13 cellular contexts compared by ENCODE assay signal in genomic region chr5:100668511-100668910, GRCh38.
DNase-seq lines count a peak whose midpoint lies in the region; ATAC-seq and TF ChIP-seq lines count a peak whose summit lies in the region.
"Had no signal": no experiment of that assay in that cellular context is flagged by ENCODE, and none has a peak within 500 bp of the region (broad histone marks: within the 10 kb centered on the region; RNA-seq: fewer than 3 reads in every experiment).

No MANE protein-coding gene starts in this region.

- H4K20me1 ChIP-seq in HCT116 (ENCODE audit: insufficient read depth), result no peaks in the 10 kb centered on the region
- no peaks in the 10 kb centered on the region for H4K20me1 ChIP-seq in PC-3 (ENCODE audit: low read length)

- intact Hi-C loops in HCT116 (cut with micrococcal nuclease) (no loop called here), PC-3 (cut with micrococcal nuclease) (loop anchor here (1.0 kb wide), 1 partner anchor 9 kb away; no protein-coding TSS in a partner anchor)

- DNase-seq in HCT116 (ENCODE audit: low read depth, low spot score), result peak; percentile 8
- peak; percentile 62 for DNase-seq in PC-3
- peak; percentile 2 for DNase-seq in dermis blood vessel endothelial cell
- peak; percentile 19 for DNase-seq in pulmonary artery endothelial cell (ENCODE audit: low read depth, low spot score)
- DNase-seq in NCI-H146 treated with DMSO at 0.1 percent for 48 hours (lab: John Stamatoyannopoulos, UW; ENCODE audit: unreplicated experiment), result no peak
- no peak for DNase-seq in NCI-H2107 treated with DMSO at 0.1 percent for 48 hours (lab: John Stamatoyannopoulos, UW; ENCODE audit: unreplicated experiment)
- DNase-seq: adrenal gland; kidney; NCI-H2171 treated with DMSO at 0.1 percent for 48 hours; Right ventricle myocardium superior; stimulated activated CD4-positive, alpha-beta T cell treated with anti-CD3 and anti-CD28 coated beads, Interleukin-4, amount 100 ng/mL, for 1 hour had no signal

- H2AFZ ChIP-seq in HCT116 (ENCODE audit: low read depth, low read length, poor library complexity, severe bottlenecking) (peak overlapping the region; percentile 72), PC-3 (ENCODE audit: low read length) (no peak overlapping the region)

- no peaks in the 10 kb centered on the region for H3K79me2 ChIP-seq in HCT116 (ENCODE audit: insufficient read depth, low read length)
- no peaks in the 10 kb centered on the region for H3K79me2 ChIP-seq in PC-3 (ENCODE audit: low read length)

- BruUV-seq in HCT116 (replicated peaks; lab: Mats Ljungman, UMichigan) (no TSS peak), PC-3 (replicated peaks; lab: Mats Ljungman, UMichigan) (no TSS peak)

- H3K27ac ChIP-seq in HCT116 (ENCODE audit: low read depth, low read length) (no peak overlapping the region), PC-3 (ENCODE audit: low read length) (no peak overlapping the region)
- H3K27ac ChIP-seq: adrenal gland, thoracic aorta had no signal

- TF ChIP-seq RAD21 in HCT116 (IDR thresholded peaks at IDR 0.05; ENCODE audit: low read depth), result no peak

- H3K4me3 ChIP-seq in HCT116 (replicated peaks in 1 of 2; ENCODE audit: low read depth in 1 of 2, low read length in 2 of 2) (no peak overlapping the region), PC-3 (ENCODE audit: low read length) (no peak overlapping the region)
- H3K4me3 ChIP-seq: adrenal gland, thoracic aorta had no signal

- TF ChIP-seq CTCF in HCT116 (IDR thresholded peaks at IDR 0.05 in 2 of 3, conservative IDR thresholded peaks at IDR 0.05 in 1 of 3; ENCODE audit: borderline replicate concordance in 1 of 3, insufficient read depth in 1 of 3, low read depth in 2 of 3, low read length in 2 of 3), result no peak
- TF ChIP-seq CTCF in PC-3 (conservative IDR thresholded peaks at IDR 0.05; ENCODE audit: low read depth, low read length), result no peak

- POLR2A ChIA-PET in HCT116 (lab: Charles Lee), result no interaction called here
- POLR2A ChIA-PET in PC-3 (lab: Charles Lee; ENCODE audit: unreplicated experiment), result no interaction called here

- TF ChIP-seq POLR2A in HCT116 (IDR thresholded peaks at IDR 0.05; ENCODE audit: borderline replicate concordance, extremely low read depth, insufficient read depth, insufficient read length), result no peak

- H3K36me3 ChIP-seq in HCT116 (ENCODE audit: control insufficient read depth in 1 of 2, insufficient read depth in 2 of 2, low read length in 2 of 2) (no peaks in the 10 kb centered on the region), PC-3 (ENCODE audit: low read depth, low read length) (no peaks in the 10 kb centered on the region)
- H3K36me3 ChIP-seq: adrenal gland, thoracic aorta had no signal

- ATAC-seq in HCT116 (no peak; the same call in 1 of the 2 replicates), PC-3 (peak; percentile 66), HG03571 (IDR thresholded peaks at IDR 0.05; ENCODE audit: unreplicated experiment) (no peak)

- CTCF ChIA-PET in HCT116 (lab: Charles Lee), result no interaction called here
- CTCF ChIA-PET in PC-3 (lab: Charles Lee), result no interaction called here

- H3K9me3 ChIP-seq in HCT116 (ENCODE audit: control insufficient read depth in 1 of 2, insufficient read depth in 1 of 2, low read depth in 1 of 2, low read length in 2 of 2) (no peaks in the 10 kb centered on the region), PC-3 (ENCODE audit: low read length) (no peaks in the 10 kb centered on the region)
- H3K9me3 ChIP-seq: adrenal gland, thoracic aorta had no signal

- H3K9me2 ChIP-seq in HCT116 (ENCODE audit: insufficient read depth) (no peaks in the 10 kb centered on the region), PC-3 (replicated peaks; ENCODE audit: low read length) (no peaks in the 10 kb centered on the region)

- H3K9ac ChIP-seq in HCT116 (ENCODE audit: low read length) (no peak overlapping the region), PC-3 (ENCODE audit: low read length) (no peak overlapping the region)

- peaks cover 0 to 15% of the 10 kb centered on the region in 2 experiments; a peak in 2 of 4 replicates for H3K4me1 ChIP-seq in HCT116 (ENCODE audit: control insufficient read depth in 1 of 2, insufficient read depth in 2 of 2, low read length in 2 of 2)
- H3K4me1 ChIP-seq in PC-3 (ENCODE audit: insufficient read depth, low read length), result peaks cover 19% of the 10 kb centered on the region
- H3K4me1 ChIP-seq: adrenal gland had no signal

- peak overlapping the region; percentile 32; the same call in 1 of the 2 replicates for H3K4me2 ChIP-seq in HCT116 (ENCODE audit: low read length)
- no peak overlapping the region for H3K4me2 ChIP-seq in PC-3 (ENCODE audit: low read length)

- no peaks in the 10 kb centered on the region for H3K27me3 ChIP-seq in HCT116 (ENCODE audit: insufficient read depth, low read length)
- no peaks in the 10 kb centered on the region for H3K27me3 ChIP-seq in PC-3 (ENCODE audit: low read length)
- H3K27me3 ChIP-seq: adrenal gland had no signal

- H3F3A ChIP-seq in PC-3 (ENCODE audit: low read length, unreplicated experiment), result peaks cover 5% of the 10 kb centered on the region

- RAD21 ChIA-PET in HCT116 (lab: Charles Lee; ENCODE audit: low non-redundant PET in 1 of 2, low total read pairs in 2 of 2, uncharacterized antibody in 2 of 2, unreplicated experiment in 2 of 2), result no interaction called here

TF ChIP-seq in HCT116, 20 proteins besides CTCF, POLR2A, EP300 and RAD21:
- TF ChIP-seq SRF (IDR thresholded peaks at IDR 0.05; ENCODE audit: low read depth) (no peak), FOSL1 (IDR thresholded peaks at IDR 0.05; ENCODE audit: low read depth) (peak; percentile 32; the same call in 1 of the 2 replicates), JUND (IDR thresholded peaks at IDR 0.05) (peak; percentile 30; the same call in 1 of the 2 replicates)
- TF ChIP-seq, protein P1, sequence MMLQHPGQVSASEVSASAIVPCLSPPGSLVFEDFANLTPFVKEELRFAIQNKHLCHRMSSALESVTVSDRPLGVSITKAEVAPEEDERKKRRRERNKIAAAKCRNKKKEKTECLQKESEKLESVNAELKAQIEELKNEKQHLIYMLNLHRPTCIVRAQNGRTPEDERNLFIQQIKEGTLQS (IDR thresholded peaks at IDR 0.05), result no peak

Comparison
In these comparisons a context has a peak if more than half of its experiments do, and no peak if none do; other contexts are left out.
1. DNase-seq: peak in HCT116 (single experiment), PC-3 (single experiment), dermis blood vessel endothelial cell (single experiment) and pulmonary artery endothelial cell (single experiment); none in NCI-H146 treated with DMSO at 0.1 percent for 48 hours (single experiment) and NCI-H2107 treated with DMSO at 0.1 percent for 48 hours (single experiment).